25 cellular contexts compared by ENCODE assay signal in the genomic region with DNA sequence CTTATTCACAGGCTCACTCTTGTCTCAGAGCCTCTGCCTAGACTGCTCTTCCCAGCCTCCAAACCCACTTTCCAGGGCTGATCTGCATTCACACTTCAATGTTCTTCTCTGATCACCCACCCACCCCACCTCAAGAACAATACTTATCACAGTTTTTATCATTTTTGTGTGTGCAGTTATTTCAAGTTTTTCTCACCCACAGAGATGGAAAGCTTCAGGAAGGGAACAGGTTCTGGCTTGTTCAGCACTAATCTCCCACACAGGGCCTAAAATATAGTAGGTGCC.
"Had no signal": no experiment of that assay in that cellular context is flagged by ENCODE, and none has a peak within 500 bp of the region (broad histone marks: within the 10 kb centered on the region; RNA-seq: fewer than 3 reads in every experiment).

No MANE protein-coding gene starts in this region.

- H3K4me1 Mint-ChIP-seq: activated naive CD4-positive, alpha-beta T cell treated with anti-CD3 and anti-CD28 coated beads, Interleukin-2, amount 10 ng/mL, durations not matched to agents 7 days and 5 days; activated naive CD8-positive, alpha-beta T cell treated with anti-CD3 and anti-CD28 coated beads, Interleukin-2, amount 50 U/mL, for 24 hours; natural killer cell; stimulated activated naive B cell treated with anti-CD40 and anti-IgM and Interleukin-4, amounts not matched to agents 10 μg/mL and 1 μg/mL and 100 μg/mL, for 72 hours; T-cell had no signal

- H3K4me2 ChIP-seq: smooth muscle cell had no signal

- ATAC-seq: activated naive CD8-positive, alpha-beta T cell treated with anti-CD3 and anti-CD28 coated beads, Interleukin-2, amount 50 U/mL, for 24 hours; esophagus mucosa; natural killer cell; stimulated activated naive B cell treated with anti-CD40 and anti-IgM and Interleukin-4, amounts not matched to agents 10 μg/mL and 1 μg/mL and 100 μg/mL, for 72 hours; T-cell had no signal

- H3K36me3 ChIP-seq: left lung, lower lobe of right lung, neutrophil, stomach, thyroid gland, upper lobe of right lung had no signal

- DNase-seq: activated CD4-positive, alpha-beta memory T cell treated with anti-CD3 and anti-CD28 coated beads for 36 hours; activated CD4-positive, alpha-beta T cell treated with anti-CD3 and anti-CD28 coated beads for 4 hours; activated CD4-positive, CD25-positive, alpha-beta regulatory T cell; activated gamma-delta T cell; activated naive CD4-positive, alpha-beta T cell treated with anti-CD3 and anti-CD28 coated beads, Interleukin-2, amount 10 ng/mL, durations not matched to agents 7 days and 5 days; activated naive CD8-positive, alpha-beta T cell treated with anti-CD3 and anti-CD28 coated beads, Interleukin-2, amount 50 U/mL, for 24 hours; activated T-cell treated with anti-CD3 and anti-CD28 coated beads, Interleukin-2, amount 50 U/mL, for 24 hours; central memory CD4-positive, alpha-beta T cell; foreskin fibroblast; left lung; lower lobe of right lung; mesendoderm; natural killer cell; retina; stimulated activated CD4-positive, alpha-beta T cell treated with anti-CD3 and anti-CD28 coated beads, Interleukin-1b, Interleukin-23, amount 100 ng/mL, for 48 hours; stimulated activated CD4-positive, alpha-beta T cell treated with anti-CD3 and anti-CD28 coated beads, Interleukin-4, amount 100 ng/mL, for 4 hours; stimulated activated naive B cell treated with anti-CD40 and anti-IgM and Interleukin-4, amounts not matched to agents 10 μg/mL and 1 μg/mL and 100 μg/mL, for 72 hours; stomach; T-cell; thyroid gland; upper lobe of right lung had no signal

- H3K36me3 Mint-ChIP-seq: activated CD4-positive, alpha-beta memory T cell treated with anti-CD3 and anti-CD28 coated beads for 36 hours; activated naive CD4-positive, alpha-beta T cell treated with anti-CD3 and anti-CD28 coated beads, Interleukin-2, amount 10 ng/mL, durations not matched to agents 7 days and 5 days; natural killer cell; stimulated activated naive B cell treated with anti-CD40 and anti-IgM and Interleukin-4, amounts not matched to agents 10 μg/mL and 1 μg/mL and 100 μg/mL, for 72 hours; T-cell had no signal

- FAIRE-seq: endothelial cell of umbilical vein had no signal

- H3K27ac Mint-ChIP-seq: activated CD4-positive, alpha-beta memory T cell treated with anti-CD3 and anti-CD28 coated beads for 36 hours; activated naive CD4-positive, alpha-beta T cell treated with anti-CD3 and anti-CD28 coated beads, Interleukin-2, amount 10 ng/mL, durations not matched to agents 7 days and 5 days; activated naive CD8-positive, alpha-beta T cell treated with anti-CD3 and anti-CD28 coated beads, Interleukin-2, amount 50 U/mL, for 24 hours; activated T-cell treated with anti-CD3 and anti-CD28 coated beads, Interleukin-2, amount 50 U/mL, for 24 hours; natural killer cell; stimulated activated naive B cell treated with anti-CD40 and anti-IgM and Interleukin-4, amounts not matched to agents 10 μg/mL and 1 μg/mL and 100 μg/mL, for 72 hours; T-cell had no signal

- H3K4me1 ChIP-seq: left lung had no signal

- H3K27me3 ChIP-seq: left lung, stomach, thyroid gland, upper lobe of right lung had no signal

- H3K27ac ChIP-seq: left lung, lower lobe of right lung, neutrophil, stomach, thyroid gland, upper lobe of right lung had no signal

- H3K9me3 ChIP-seq: left lung, lower lobe of right lung, neutrophil, stomach, thyroid gland, upper lobe of right lung had no signal

- H3K4me3 ChIP-seq: left lung, lower lobe of right lung, smooth muscle cell, stomach, thyroid gland, upper lobe of right lung had no signal

- H3K4me3 Mint-ChIP-seq: activated CD4-positive, alpha-beta memory T cell treated with anti-CD3 and anti-CD28 coated beads for 36 hours; activated naive CD4-positive, alpha-beta T cell treated with anti-CD3 and anti-CD28 coated beads, Interleukin-2, amount 10 ng/mL, durations not matched to agents 7 days and 5 days; activated naive CD8-positive, alpha-beta T cell treated with anti-CD3 and anti-CD28 coated beads, Interleukin-2, amount 50 U/mL, for 24 hours; activated T-cell treated with anti-CD3 and anti-CD28 coated beads, Interleukin-2, amount 50 U/mL, for 24 hours; natural killer cell; stimulated activated naive B cell treated with anti-CD40 and anti-IgM and Interleukin-4, amounts not matched to agents 10 μg/mL and 1 μg/mL and 100 μg/mL, for 72 hours; T-cell had no signal

- H3K9me3 Mint-ChIP-seq: activated CD4-positive, alpha-beta memory T cell treated with anti-CD3 and anti-CD28 coated beads for 36 hours; activated naive CD4-positive, alpha-beta T cell treated with anti-CD3 and anti-CD28 coated beads, Interleukin-2, amount 10 ng/mL, durations not matched to agents 7 days and 5 days; activated naive CD8-positive, alpha-beta T cell treated with anti-CD3 and anti-CD28 coated beads, Interleukin-2, amount 50 U/mL, for 24 hours; activated T-cell treated with anti-CD3 and anti-CD28 coated beads, Interleukin-2, amount 50 U/mL, for 24 hours; natural killer cell; stimulated activated naive B cell treated with anti-CD40 and anti-IgM and Interleukin-4, amounts not matched to agents 10 μg/mL and 1 μg/mL and 100 μg/mL, for 72 hours; T-cell had no signal
